In genomic region chr1:119712342-119713038, GRCh38 we compare ENCODE assay signal across 1 cellular context.
TF ChIP-seq lines count a peak whose summit lies in the region.

No MANE protein-coding gene starts in this region.

TF ChIP-seq in HepG2, 621 proteins besides CTCF, POLR2A, EP300 and RAD21 (continued from another document and continues in another):
- TF ChIP-seq PRDM10 (CRISPR knock-in tag; IDR thresholded peaks at IDR 0.05; ENCODE audit: low read depth) (no peak; the same call in 1 of the 2 replicates), ELF4 (CRISPR knock-in tag; IDR thresholded peaks at IDR 0.05; ENCODE audit: borderline replicate concordance) (no peak), CENPBD1 (CRISPR knock-in tag; IDR thresholded peaks at IDR 0.05; ENCODE audit: borderline replicate concordance, low read depth) (no peak), TOE1 (CRISPR knock-in tag; IDR thresholded peaks at IDR 0.05) (no peak), HOXA5 (CRISPR knock-in tag; IDR thresholded peaks at IDR 0.05) (peak; percentile 46; the same call in 1 of the 2 replicates), RBFOX2 (IDR thresholded peaks at IDR 0.05; ENCODE audit: low read depth, low read length) (peak; percentile 95), ZNF326 (CRISPR knock-in tag; IDR thresholded peaks at IDR 0.05; ENCODE audit: borderline replicate concordance) (no peak), KAT7 (CRISPR knock-in tag; IDR thresholded peaks at IDR 0.05; ENCODE audit: borderline replicate concordance) (peak; percentile 27; the same call in 1 of the 2 replicates), ZNF740 (CRISPR knock-in tag; IDR thresholded peaks at IDR 0.05) (peak; percentile 14; the same call in 1 of the 2 replicates), ZNF850 (CRISPR knock-in tag; conservative IDR thresholded peaks at IDR 0.05) (no peak), ZNF33A (CRISPR knock-in tag; IDR thresholded peaks at IDR 0.05; ENCODE audit: borderline replicate concordance) (no peak), NPAS2 (CRISPR knock-in tag; IDR thresholded peaks at IDR 0.05; ENCODE audit: borderline replicate concordance) (no peak), CEBPB (IDR thresholded peaks at IDR 0.05; ENCODE audit: borderline replicate concordance, low read depth, low read length) (peak; percentile 91), LBX2 (CRISPR knock-in tag; IDR thresholded peaks at IDR 0.05; ENCODE audit: borderline replicate concordance) (no peak), ZNF547 (CRISPR knock-in tag; IDR thresholded peaks at IDR 0.05) (no peak), ZBTB7B (CRISPR knock-in tag; IDR thresholded peaks at IDR 0.05) (0 out of 2 replicates have a peak, but pooled peaks have one; percentile 36), HDAC1 (CRISPR knock-in tag; IDR thresholded peaks at IDR 0.05) (peak; percentile 82), ZFP82 (CRISPR knock-in tag; IDR thresholded peaks at IDR 0.05; ENCODE audit: borderline replicate concordance) (0 out of 2 replicates have a peak, but pooled peaks have one; percentile 46), SALL1 (CRISPR knock-in tag; IDR thresholded peaks at IDR 0.05) (0 out of 2 replicates have a peak, but pooled peaks have one; percentile 3), RBM39 (IDR thresholded peaks at IDR 0.05; ENCODE audit: low read depth, low read length, poor library complexity, severe bottlenecking) (no peak), ZNF550 (CRISPR knock-in tag; IDR thresholded peaks at IDR 0.05; ENCODE audit: borderline replicate concordance) (no peak), ZNF329 (CRISPR knock-in tag; IDR thresholded peaks at IDR 0.05; ENCODE audit: low read depth) (0 out of 2 replicates have a peak, but pooled peaks have one; percentile 14), FOXA1 (IDR thresholded peaks at IDR 0.05) (no peak), FOXA1 (CRISPR knock-in tag; IDR thresholded peaks at IDR 0.05) (no peak), ZNF17 (CRISPR knock-in tag; IDR thresholded peaks at IDR 0.05) (no peak), ZNF589 (CRISPR knock-in tag; conservative IDR thresholded peaks at IDR 0.05) (no peak), GABPA (IDR thresholded peaks at IDR 0.05; ENCODE audit: low read depth, low read length) (no peak), GABPA (CRISPR knock-in tag; IDR thresholded peaks at IDR 0.05; ENCODE audit: low read depth) (no peak), E2F1 (CRISPR knock-in tag; IDR thresholded peaks at IDR 0.05) (no peak), KDM3A (CRISPR knock-in tag; IDR thresholded peaks at IDR 0.05; ENCODE audit: low read depth) (0 out of 2 replicates have a peak, but pooled peaks have one; percentile 19), ZNF891 (CRISPR knock-in tag; IDR thresholded peaks at IDR 0.05) (no peak), ZNF724P (CRISPR knock-in tag; IDR thresholded peaks at IDR 0.05; ENCODE audit: borderline replicate concordance) (no peak), TMF1 (CRISPR knock-in tag; IDR thresholded peaks at IDR 0.05; ENCODE audit: low read depth) (no peak), ZFX (CRISPR knock-in tag; IDR thresholded peaks at IDR 0.05; ENCODE audit: low read depth) (no peak; the same call in 1 of the 2 replicates), ZSCAN25 (CRISPR knock-in tag; IDR thresholded peaks at IDR 0.05) (peak; percentile 30; the same call in 1 of the 2 replicates), ZNF484 (CRISPR knock-in tag; IDR thresholded peaks at IDR 0.05; ENCODE audit: borderline replicate concordance, low read depth) (no peak), ZSCAN31 (CRISPR knock-in tag; IDR thresholded peaks at IDR 0.05; ENCODE audit: low read depth) (no peak), ZNF572 (CRISPR knock-in tag; IDR thresholded peaks at IDR 0.05) (no peak), ZNF616 (CRISPR knock-in tag; IDR thresholded peaks at IDR 0.05; ENCODE audit: low read depth) (no peak), TCF7 (IDR thresholded peaks at IDR 0.05; ENCODE audit: low read depth) (no peak), ZNF264 (CRISPR knock-in tag; IDR thresholded peaks at IDR 0.05) (no peak), ZNF773 (CRISPR knock-in tag; IDR thresholded peaks at IDR 0.05; ENCODE audit: borderline replicate concordance) (no peak; the same call in 1 of the 2 replicates), KLF11 (CRISPR knock-in tag; IDR thresholded peaks at IDR 0.05) (no peak), ZNF776 (CRISPR knock-in tag; IDR thresholded peaks at IDR 0.05) (no peak), TCF12 (IDR thresholded peaks at IDR 0.05) (no peak), TCF12 (CRISPR knock-in tag; IDR thresholded peaks at IDR 0.05) (no peak), ATM (IDR thresholded peaks at IDR 0.05; ENCODE audit: borderline replicate concordance) (no peak), MAFK (conservative IDR thresholded peaks at IDR 0.05 in 1 of 2, IDR thresholded peaks at IDR 0.05 in 1 of 2; ENCODE audit: low read length in 2 of 2) (no peak), MXD1 (CRISPR knock-in tag; IDR thresholded peaks at IDR 0.05) (no peak), ISL2 (CRISPR knock-in tag; IDR thresholded peaks at IDR 0.05) (peak; percentile 49), TBP (CRISPR knock-in tag; IDR thresholded peaks at IDR 0.05) (no peak), ZBTB2 (CRISPR knock-in tag; IDR thresholded peaks at IDR 0.05; ENCODE audit: low read depth) (no peak), HMGXB4 (CRISPR knock-in tag; IDR thresholded peaks at IDR 0.05; ENCODE audit: borderline replicate concordance in 1 of 2, low read depth in 1 of 2) (no peak), ZFP1 (CRISPR knock-in tag; IDR thresholded peaks at IDR 0.05) (no peak), HNRNPH1 (optimal IDR thresholded peaks at IDR 0.05; ENCODE audit: low read depth, low read length) (peak; percentile 26), TERF1 (CRISPR knock-in tag; IDR thresholded peaks at IDR 0.05) (0 out of 2 replicates have a peak, but pooled peaks have one; percentile 14), GATA4 (IDR thresholded peaks at IDR 0.05; ENCODE audit: borderline replicate concordance, low read depth) (no peak), SRY (CRISPR knock-in tag; IDR thresholded peaks at IDR 0.05) (no peak), SSRP1 (CRISPR knock-in tag; IDR thresholded peaks at IDR 0.05) (no peak), ZNF614 (CRISPR knock-in tag; IDR thresholded peaks at IDR 0.05; ENCODE audit: borderline replicate concordance) (no peak), ZBTB43 (CRISPR knock-in tag; conservative IDR thresholded peaks at IDR 0.05) (no peak), SOX13 (IDR thresholded peaks at IDR 0.05) (no peak), SOX13 (CRISPR knock-in tag; conservative IDR thresholded peaks at IDR 0.05 in 1 of 2, IDR thresholded peaks at IDR 0.05 in 1 of 2) (peak in 1 of 2 experiments; percentile 33; a peak in 1 of 4 replicates), ZNF121 (CRISPR knock-in tag; IDR thresholded peaks at IDR 0.05) (no peak), ZNF207 (IDR thresholded peaks at IDR 0.05; ENCODE audit: borderline replicate concordance) (no peak), ARID2 (CRISPR knock-in tag; IDR thresholded peaks at IDR 0.05; ENCODE audit: borderline replicate concordance) (no peak), DNMT1 (CRISPR knock-in tag; IDR thresholded peaks at IDR 0.05) (no peak)
